1 cellular context compared by ENCODE assay signal in genomic region chr13:95641961-95642621, GRCh38.
TF ChIP-seq lines count a peak whose summit lies in the region.

No MANE protein-coding gene starts in this region.

TF ChIP-seq in GM12878, 131 proteins besides CTCF, POLR2A, EP300 and RAD21:
- TF ChIP-seq NR2F1 (conservative IDR thresholded peaks at IDR 0.05) (no peak), POLR2AphosphoS2 (IDR thresholded peaks at IDR 0.05; ENCODE audit: low read depth, low read length) (no peak), ATF7 (IDR thresholded peaks at IDR 0.05; ENCODE audit: low read depth) (no peak), BHLHE40 (IDR thresholded peaks at IDR 0.05; ENCODE audit: borderline replicate concordance in 1 of 2, low read depth in 2 of 2, low read length in 1 of 2) (no peak), ZSCAN29 (IDR thresholded peaks at IDR 0.05) (no peak), MLLT1 (IDR thresholded peaks at IDR 0.05) (no peak), BRCA1 (IDR thresholded peaks at IDR 0.05; ENCODE audit: low read depth, low read length) (no peak), USF1 (IDR thresholded peaks at IDR 0.05; ENCODE audit: borderline replicate concordance, extremely low read length, insufficient read depth, low read depth, low read length) (no peak), MEF2B (IDR thresholded peaks at IDR 0.05; ENCODE audit: partially characterized antibody, poor library complexity, severe bottlenecking) (no peak), NFXL1 (IDR thresholded peaks at IDR 0.05; ENCODE audit: borderline replicate concordance) (no peak), E2F4 (IDR thresholded peaks at IDR 0.05; ENCODE audit: low read depth, low read length) (no peak), ZBTB40 (IDR thresholded peaks at IDR 0.05; ENCODE audit: borderline replicate concordance) (no peak), LARP7 (IDR thresholded peaks at IDR 0.05) (no peak), SIN3A (IDR thresholded peaks at IDR 0.05; ENCODE audit: low read depth, low read length) (no peak), NKRF (conservative IDR thresholded peaks at IDR 0.05) (no peak), NBN (IDR thresholded peaks at IDR 0.05) (no peak), NR2C2 (IDR thresholded peaks at IDR 0.05; ENCODE audit: borderline replicate concordance, control insufficient read depth, insufficient read length, low read depth) (no peak)
